16 cellular contexts compared by ENCODE assay signal in the genomic region with DNA sequence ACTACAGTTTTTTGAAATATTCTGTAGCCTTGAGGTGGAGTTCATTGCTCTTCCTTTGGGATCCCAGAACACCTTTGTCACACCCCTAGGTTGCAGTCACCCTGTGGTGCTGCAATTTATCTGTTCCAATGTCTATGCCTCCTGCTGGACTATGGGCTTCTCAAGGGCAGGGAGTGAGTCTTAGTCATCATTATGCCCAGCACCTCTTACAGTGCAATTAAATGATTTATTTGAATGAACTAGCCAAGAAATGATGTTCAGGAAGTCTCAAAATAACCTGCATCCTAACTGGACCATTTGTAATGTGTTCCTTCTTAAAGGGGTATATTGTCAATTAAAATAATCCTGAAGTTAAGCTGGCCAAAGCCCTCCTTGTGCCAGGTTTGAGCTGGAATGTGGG. TPM values are rescaled to one million over a fixed set of nuclear protein-coding genes. Genes with fewer than 3 reads are reported as not detected.
DNase-seq lines count a peak whose midpoint lies in the region; FAIRE-seq and TF ChIP-seq lines count a peak whose summit lies in the region.
"Had no signal": no experiment of that assay in that cellular context is flagged by ENCODE, and none has a peak within 500 bp of the region (broad histone marks: within the 10 kb centered on the region; RNA-seq: fewer than 3 reads in every experiment).

No MANE protein-coding gene starts in this region.

- H3K9me3 ChIP-seq in keratinocyte (ENCODE audit: control insufficient read depth, low read depth, low read length), result no peaks in the 10 kb centered on the region
- H3K9me3 ChIP-seq: BLaER1 treated with 17β-estradiol and CSF1 and Interleukin-3, amounts not matched to agents 10 nM and 100 nM had no signal

- H3K9me3 Mint-ChIP-seq in HFFc6, result no peaks in the 10 kb centered on the region
- H3K9me3 Mint-ChIP-seq: GM23338, H9 had no signal

- FAIRE-seq in keratinocyte (lab: Jason Lieb, UNC), result peak; percentile 5
- FAIRE-seq: G401.6, GM12891, K562 had no signal

- no peaks in the 10 kb centered on the region; the same call in 1 of the 2 replicates for H3K27me3 Mint-ChIP-seq in HFFc6 (ENCODE audit: insufficient read depth)

- H3K9me1 ChIP-seq in keratinocyte (ENCODE audit: control insufficient read depth, extremely low read depth, insufficient read depth, low read length), result no peaks in the 10 kb centered on the region

- H3K4me3 Mint-ChIP-seq in HFFc6, result no peak overlapping the region
- H3K4me3 Mint-ChIP-seq: CD4-positive, CD25-positive, alpha-beta regulatory T cell; GM23338; H9 had no signal

- no peaks in the 10 kb centered on the region for H3K36me3 ChIP-seq in keratinocyte (ENCODE audit: control insufficient read depth in 2 of 2, extremely low read depth in 1 of 2, insufficient read depth in 2 of 2, low read length in 2 of 2)
- H3K36me3 ChIP-seq: BLaER1 treated with 17β-estradiol and CSF1 and Interleukin-3, amounts not matched to agents 10 nM and 100 nM had no signal

- DNase-seq in HFFc6 (no peak), amniotic epithelial cell (ENCODE audit: low read depth) (peak; percentile 37), keratinocyte (ENCODE audit: low read depth, low spot score) (no peak), NCI-H2227 treated with DMSO at 0.1 percent for 48 hours (lab: John Stamatoyannopoulos, UW) (no peak), COLO829 (ENCODE audit: low spot score) (no peak), AG08395 (ENCODE audit: low spot score) (no peak)
- DNase-seq in stimulated activated CD4-positive, alpha-beta T cell treated with anti-CD3 and anti-CD28 coated beads, Interleukin-2, amount 100 ng/mL, for 24 hours, result no peak
- DNase-seq: CD4-positive, CD25-positive, alpha-beta regulatory T cell; DMS79; EL; H9 had no signal

- no peak overlapping the region for H2AFZ ChIP-seq in keratinocyte (ENCODE audit: control insufficient read depth, low read length)
- H2AFZ ChIP-seq: GM23338 had no signal

- peaks cover 4% of the 10 kb centered on the region; the same call in 1 of the 2 replicates for H3K36me3 Mint-ChIP-seq in HFFc6 (ENCODE audit: low read depth)
- H3K36me3 Mint-ChIP-seq: CD4-positive, CD25-positive, alpha-beta regulatory T cell had no signal

- no peak overlapping the region for H3K4me3 ChIP-seq in keratinocyte (ENCODE audit: control insufficient read depth in 2 of 3, extremely low read depth in 1 of 3, insufficient read depth in 2 of 3, low read depth in 1 of 3, low read length in 3 of 3)
- H3K4me3 ChIP-seq: BLaER1 treated with 17β-estradiol and CSF1 and Interleukin-3, amounts not matched to agents 10 nM and 100 nM; GM23338; K562 had no signal

- H3K9ac ChIP-seq in keratinocyte (ENCODE audit: control insufficient read depth, extremely low read depth, insufficient read depth, low read length), result no peak overlapping the region
- H3K9ac ChIP-seq: BLaER1 treated with 17β-estradiol and CSF1 and Interleukin-3, amounts not matched to agents 10 nM and 100 nM had no signal

- no peak overlapping the region for H3K4me2 ChIP-seq in keratinocyte (ENCODE audit: control insufficient read depth, extremely low read depth, insufficient read depth, low read depth, low read length)
- H3K4me2 ChIP-seq: BLaER1 treated with 17β-estradiol and CSF1 and Interleukin-3, amounts not matched to agents 10 nM and 100 nM; GM23338 had no signal

- peaks cover 57% of the 10 kb centered on the region for H3K4me1 Mint-ChIP-seq in HFFc6 (ENCODE audit: low read depth)
- H3K4me1 Mint-ChIP-seq: CD4-positive, CD25-positive, alpha-beta regulatory T cell; GM23338; H9 had no signal

- H3K79me2 ChIP-seq in keratinocyte (ENCODE audit: control insufficient read depth, insufficient read depth, low read length), result no peaks in the 10 kb centered on the region

- H3K4me1 ChIP-seq in keratinocyte (ENCODE audit: control insufficient read depth, extremely low read depth, insufficient read depth, low read length), result peaks cover 10% of the 10 kb centered on the region
- H3K4me1 ChIP-seq: BLaER1 treated with 17β-estradiol and CSF1 and Interleukin-3, amounts not matched to agents 10 nM and 100 nM had no signal

- TF ChIP-seq CTCF in HFFc6 (IDR thresholded peaks at IDR 0.05) (no peak), keratinocyte (optimal IDR thresholded peaks at IDR 0.05 in 1 of 3, IDR thresholded peaks at IDR 0.05 in 1 of 3, conservative IDR thresholded peaks at IDR 0.05 in 1 of 3; ENCODE audit: extremely low read depth in 1 of 3, insufficient read depth in 2 of 3, low read length in 3 of 3) (no peak)

- no peaks in the 10 kb centered on the region for H3K27me3 ChIP-seq in keratinocyte (ENCODE audit: control insufficient read depth, extremely low read depth, insufficient read depth, low read length)
- H3K27me3 ChIP-seq: BLaER1 treated with 17β-estradiol and CSF1 and Interleukin-3, amounts not matched to agents 10 nM and 100 nM had no signal

- dilution Hi-C loops in keratinocyte (cut with MboI; ENCODE audit: extremely low pct_ligation_motif_present, low sequenced_read_pairs), result no loop called here

- H3K27ac ChIP-seq in keratinocyte (ENCODE audit: control insufficient read depth, insufficient read depth, low read length), result no peak overlapping the region
- H3K27ac ChIP-seq: BLaER1 treated with 17β-estradiol and CSF1 and Interleukin-3, amounts not matched to agents 10 nM and 100 nM had no signal

- peak overlapping the region; percentile 67 for H3K27ac Mint-ChIP-seq in HFFc6
- H3K27ac Mint-ChIP-seq: CD4-positive, CD25-positive, alpha-beta regulatory T cell; GM23338; H9 had no signal

- no peaks in the 10 kb centered on the region for H4K20me1 ChIP-seq in keratinocyte (ENCODE audit: control insufficient read depth, extremely low read depth, insufficient read depth, low read length)
- H4K20me1 ChIP-seq: BLaER1 treated with 17β-estradiol and CSF1 and Interleukin-3, amounts not matched to agents 10 nM and 100 nM had no signal

RNA-seq across cellular contexts. Expression of a gene that starts 28.5 kb away (rescaled TPM):
- total RNA-seq in HFFc6 (2021; fragmentation: NEBNext Ultra II Directional; extraction: Animal tissue kit (Norgen Biotek cat#: 25700)), result 1 to 10 TPM; 2.1 to 4.2 (median 3.5) TPM
- polyA plus RNA-seq in keratinocyte, result 0.61 to 0.94 TPM (median 0.87 TPM) in 3 replicates
- polyA plus RNA-seq in keratinocyte (2011; ENCODE audit: low read depth), result not detected
- polyA plus RNA-seq in keratinocyte (2011; cell fraction: cytosol; rRNA removed), result 0.79 and 0.86 TPM in 2 replicates
- polyA plus RNA-seq in keratinocyte (2011; cell fraction: nucleus; rRNA removed), result 1.7 and 1.8 TPM in 2 replicates
- 1.0 TPM in 1 of 2 replicates, not detected in the other for polyA plus RNA-seq in keratinocyte (2012; ENCODE audit: low replicate concordance)
- 0.66 to 2.1 TPM (median 0.69 TPM) in 3 replicates for polyA minus RNA-seq in keratinocyte
- polyA minus RNA-seq in keratinocyte (2011; cell fraction: cytosol; rRNA and poly(A)+ RNA removed), result 1.2 TPM
- polyA minus RNA-seq in keratinocyte (2011; cell fraction: nucleus; rRNA and poly(A)+ RNA removed), result 1.2 and 2.0 TPM in 2 replicates
- total RNA-seq: CD4-positive, CD25-positive, alpha-beta regulatory T cell had no signal
- polyA plus RNA-seq: CD4-positive, CD25-positive, alpha-beta regulatory T cell had no signal

RNA-seq across cellular contexts. Expression of a gene that starts 57.3 kb away (rescaled TPM):
- 100 to 1,000 TPM; 218 to 281 (median 242) TPM for total RNA-seq in HFFc6 (2021; fragmentation: NEBNext Ultra II Directional; extraction: Animal tissue kit (Norgen Biotek cat#: 25700))
- polyA plus RNA-seq in keratinocyte, result 99.0 to 125 TPM (median 120 TPM) in 3 replicates
- 70.5 TPM for polyA plus RNA-seq in keratinocyte (2011; ENCODE audit: low read depth)
- polyA plus RNA-seq in keratinocyte (2011; cell fraction: cytosol; rRNA removed), result 91.5 and 134 TPM in 2 replicates
- 64.2 and 92.7 TPM in 2 replicates for polyA plus RNA-seq in keratinocyte (2011; cell fraction: nucleus; rRNA removed)
- polyA plus RNA-seq in keratinocyte (2012; ENCODE audit: low replicate concordance), result 33.8 and 90.2 TPM in 2 replicates
- polyA minus RNA-seq in keratinocyte, result 15.3 to 43.0 TPM (median 25.1 TPM) in 3 replicates
- 87.5 TPM for polyA minus RNA-seq in keratinocyte (2011; cell fraction: cytosol; rRNA and poly(A)+ RNA removed)
- 12.9 and 23.2 TPM in 2 replicates for polyA minus RNA-seq in keratinocyte (2011; cell fraction: nucleus; rRNA and poly(A)+ RNA removed)
